24 cellular contexts compared by ENCODE assay signal in the genomic region with DNA sequence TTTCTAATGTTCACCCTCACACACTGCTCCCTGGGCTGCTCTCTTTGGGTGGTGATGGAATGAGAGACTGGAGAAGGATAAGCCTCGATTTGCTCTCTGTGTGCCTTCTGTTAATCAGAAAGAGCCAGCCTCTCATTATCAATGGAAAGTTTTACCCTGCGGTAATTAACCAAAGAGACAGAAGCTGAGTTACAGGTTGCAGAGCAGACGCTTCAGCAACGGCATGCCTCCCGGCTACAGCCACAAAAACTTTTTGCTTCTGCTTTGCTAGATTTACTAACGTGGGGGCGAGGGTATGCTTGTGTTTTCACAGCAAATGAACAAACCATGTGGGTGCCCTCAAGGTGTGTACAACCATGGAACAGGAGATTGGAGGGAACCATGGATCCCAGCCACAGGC. TPM values are rescaled to one million over a fixed set of nuclear protein-coding genes. Genes with fewer than 3 reads are reported as not detected.
DNase-seq lines count a peak whose midpoint lies in the region; ATAC-seq and TF ChIP-seq lines count a peak whose summit lies in the region.
"Had no signal": no experiment of that assay in that cellular context is flagged by ENCODE, and none has a peak within 500 bp of the region (broad histone marks: within the 10 kb centered on the region; RNA-seq: fewer than 3 reads in every experiment).

No MANE protein-coding gene starts in this region.

- no peaks in the 10 kb centered on the region for H3K27me3 ChIP-seq in skeletal muscle tissue (ENCODE audit: control insufficient read depth in 3 of 3, insufficient read depth in 3 of 3, low read length in 3 of 3)
- H3K27me3 ChIP-seq: hepatocyte, ovary, Peyer's patch, SJSA1, transverse colon had no signal

- H3K9ac ChIP-seq in skeletal muscle tissue (ENCODE audit: low read depth in 1 of 3, low read length in 3 of 3), result no peak overlapping the region
- H3K9ac ChIP-seq: GM23248 had no signal

- H3K36me3 Mint-ChIP-seq in activated naive CD4-positive, alpha-beta T cell treated with anti-CD3 and anti-CD28 coated beads, Interleukin-2, amount 50 U/mL, for 24 hours, result peaks cover 19% of the 10 kb centered on the region
- peaks cover 25% of the 10 kb centered on the region for H3K36me3 Mint-ChIP-seq in endothelial cell (ENCODE audit: low read depth, unreplicated experiment)
- H3K36me3 Mint-ChIP-seq: stimulated activated memory B cell treated with anti-CD40 and anti-IgM and Interleukin-4, amounts not matched to agents 10 μg/mL and 1 μg/mL and 100 μg/mL, for 72 hours had no signal

- peak overlapping the region; percentile 26 for H3K4me3 Mint-ChIP-seq in activated naive CD4-positive, alpha-beta T cell treated with anti-CD3 and anti-CD28 coated beads, Interleukin-2, amount 50 U/mL, for 24 hours
- H3K4me3 Mint-ChIP-seq in endothelial cell (ENCODE audit: unreplicated experiment), result no peak overlapping the region
- H3K4me3 Mint-ChIP-seq: activated B cell treated with CpG ODN at 0.5 μM for 24 hours; activated CD8-positive, alpha-beta memory T cell treated with anti-CD3 and anti-CD28 coated beads, Interleukin-2, amount 10 ng/mL, durations not matched to agents 7 days and 5 days; memory B cell; stimulated activated memory B cell treated with anti-CD40 and anti-IgM and Interleukin-4, amounts not matched to agents 10 μg/mL and 1 μg/mL and 100 μg/mL, for 72 hours had no signal

- H3K4me1 ChIP-seq in skeletal muscle tissue (ENCODE audit: control insufficient read depth in 3 of 3, insufficient read depth in 3 of 3, low read length in 3 of 3), result peaks cover 0 to 13% (median 4%) of the 10 kb centered on the region in 3 donors
- H3K4me1 ChIP-seq: Peyer's patch, SJSA1 had no signal

- peaks cover 10% of the 10 kb centered on the region for H3K9me3 Mint-ChIP-seq in activated naive CD4-positive, alpha-beta T cell treated with anti-CD3 and anti-CD28 coated beads, Interleukin-2, amount 50 U/mL, for 24 hours
- H3K9me3 Mint-ChIP-seq in endothelial cell (ENCODE audit: unreplicated experiment), result no peaks in the 10 kb centered on the region
- H3K9me3 Mint-ChIP-seq: memory B cell; stimulated activated memory B cell treated with anti-CD40 and anti-IgM and Interleukin-4, amounts not matched to agents 10 μg/mL and 1 μg/mL and 100 μg/mL, for 72 hours had no signal

- DNase-seq in activated naive CD4-positive, alpha-beta T cell treated with Interleukin-2 at 50 U/mL for 16 hours, result no peak
- DNase-seq in MV-4-11 (lab: John Stamatoyannopoulos, UW), result peak; percentile 18
- DNase-seq in endothelial cell (ENCODE audit: low spot score), result no peak
- DNase-seq in omental fat pad (ENCODE audit: low spot score), result no peak
- DNase-seq in NCI-H1092 treated with DMSO at 0.1 percent for 48 hours (lab: John Stamatoyannopoulos, UW), result no peak
- DNase-seq: activated B cell treated with CpG ODN at 0.5 μM for 24 hours; activated CD8-positive, alpha-beta memory T cell treated with anti-CD3 and anti-CD28 coated beads, Interleukin-2, amount 10 ng/mL, durations not matched to agents 7 days and 5 days; activated gamma-delta T cell treated with Interleukin-2 at 50 U/mL for 16 hours; DMS53; GM23248; NCI-H1436 treated with DMSO at 0.1 percent for 48 hours; NCI-H524; ovary; Peyer's patch; transverse colon had no signal

- H3K36me3 ChIP-seq in skeletal muscle tissue (ENCODE audit: control insufficient read depth in 3 of 3, insufficient read depth in 3 of 3, low read length in 3 of 3), result no peaks in the 10 kb centered on the region
- H3K36me3 ChIP-seq: ovary, Peyer's patch, SJSA1, transverse colon had no signal

- peaks cover 49% of the 10 kb centered on the region for H3K4me1 Mint-ChIP-seq in activated naive CD4-positive, alpha-beta T cell treated with anti-CD3 and anti-CD28 coated beads, Interleukin-2, amount 50 U/mL, for 24 hours
- peaks cover 44% of the 10 kb centered on the region for H3K4me1 Mint-ChIP-seq in endothelial cell (ENCODE audit: unreplicated experiment)
- H3K4me1 Mint-ChIP-seq: activated B cell treated with CpG ODN at 0.5 μM for 24 hours had no signal

- H3K27me3 Mint-ChIP-seq in activated naive CD4-positive, alpha-beta T cell treated with anti-CD3 and anti-CD28 coated beads, Interleukin-2, amount 50 U/mL, for 24 hours, result no peaks in the 10 kb centered on the region
- H3K27me3 Mint-ChIP-seq in endothelial cell (ENCODE audit: unreplicated experiment), result peaks cover 10% of the 10 kb centered on the region
- H3K27me3 Mint-ChIP-seq: activated CD8-positive, alpha-beta memory T cell treated with anti-CD3 and anti-CD28 coated beads, Interleukin-2, amount 10 ng/mL, durations not matched to agents 7 days and 5 days had no signal

- H3K27ac Mint-ChIP-seq in activated naive CD4-positive, alpha-beta T cell treated with anti-CD3 and anti-CD28 coated beads, Interleukin-2, amount 50 U/mL, for 24 hours, result peak overlapping the region; percentile 70
- peak overlapping the region; percentile 98 for H3K27ac Mint-ChIP-seq in endothelial cell (ENCODE audit: unreplicated experiment)
- H3K27ac Mint-ChIP-seq: activated B cell treated with CpG ODN at 0.5 μM for 24 hours; memory B cell; stimulated activated memory B cell treated with anti-CD40 and anti-IgM and Interleukin-4, amounts not matched to agents 10 μg/mL and 1 μg/mL and 100 μg/mL, for 72 hours had no signal

- TF ChIP-seq CTCF in endothelial cell (IDR thresholded peaks at IDR 0.05; ENCODE audit: unreplicated experiment) (no peak), omental fat pad (IDR thresholded peaks at IDR 0.05) (no peak)

- peaks cover 0 to 7% (median 5%) of the 10 kb centered on the region in 3 donors for H3K9me3 ChIP-seq in skeletal muscle tissue (ENCODE audit: control insufficient read depth in 3 of 3, low read length in 3 of 3)
- H3K9me3 ChIP-seq: ovary, Peyer's patch, SJSA1 had no signal

- peak overlapping the region; percentile 60 for H3K27ac ChIP-seq in skeletal muscle tissue (ENCODE audit: low read depth, low read length)
- H3K27ac ChIP-seq: GM23248, hepatocyte, ovary, SJSA1 had no signal

- no peak for ATAC-seq in GM18517 (IDR thresholded peaks at IDR 0.05; ENCODE audit: unreplicated experiment)
- ATAC-seq in omental fat pad (ENCODE audit: low FRiP score), result no peak
- ATAC-seq: activated CD8-positive, alpha-beta memory T cell treated with anti-CD3 and anti-CD28 coated beads, Interleukin-2, amount 10 ng/mL, durations not matched to agents 7 days and 5 days; sciatic nerve; stimulated activated memory B cell treated with anti-CD40 and anti-IgM and Interleukin-4, amounts not matched to agents 10 μg/mL and 1 μg/mL and 100 μg/mL, for 72 hours had no signal

- H3K4me3 ChIP-seq in skeletal muscle tissue (ENCODE audit: low read length in 3 of 3), result no peak overlapping the region
- H3K4me3 ChIP-seq: GM23248, hepatocyte, ovary, Peyer's patch, SJSA1, transverse colon had no signal

RNA-seq across cellular contexts. Expression of a gene that starts 18.0 kb away (rescaled TPM):
- 6.4 TPM for total RNA-seq in endothelial cell (ENCODE audit: unreplicated experiment)
- total RNA-seq in skeletal muscle tissue, result 25.6 TPM
- total RNA-seq in omental fat pad, result 100 to 1,000 TPM in 1 of 4 donors, 10 to 100 TPM in 3; 16.1 to 135 (median 47.8) TPM
- total RNA-seq: GM23248, MCF 10A, SJSA1 had no signal

RNA-seq across cellular contexts. Expression of a gene that starts 47.0 kb away (rescaled TPM):
- total RNA-seq in endothelial cell (ENCODE audit: unreplicated experiment) (47.7 TPM), skeletal muscle tissue (15.7 TPM), omental fat pad (100 to 1,000 TPM in 1 of 4 donors, 10 to 100 TPM in 3; 16.8 to 135 (median 48.3) TPM)
- total RNA-seq: GM23248, MCF 10A, SJSA1 had no signal
